In genomic region chr3:67979342-67979741, GRCh38 we compare ENCODE assay signal across 4 cellular contexts.
A peak's percentile ranks its signal among the peaks of the same experiment; 100 is the strongest.
TF ChIP-seq lines count a peak whose summit lies in the region.

No MANE protein-coding gene starts in this region.

TF ChIP-seq in HepG2, 621 proteins besides CTCF, POLR2A, EP300 and RAD21:
- TF ChIP-seq ZNF577 (CRISPR knock-in tag; IDR thresholded peaks at IDR 0.05; ENCODE audit: borderline replicate concordance, low read depth), result no peak
- no peak for TF ChIP-seq POGZ (CRISPR knock-in tag; IDR thresholded peaks at IDR 0.05)
- TF ChIP-seq MAFF (IDR thresholded peaks at IDR 0.05; ENCODE audit: low read depth, low read length), result peak; percentile 71
- TF ChIP-seq MAFK (conservative IDR thresholded peaks at IDR 0.05 in 1 of 2, IDR thresholded peaks at IDR 0.05 in 1 of 2; ENCODE audit: low read length in 2 of 2), result peak; percentile 64 to 84
- TF ChIP-seq LRRFIP1 (CRISPR knock-in tag; conservative IDR thresholded peaks at IDR 0.05), result no peak

TF ChIP-seq in A549, 52 proteins besides CTCF, POLR2A, EP300 and RAD21:
- TF ChIP-seq MAFK (IDR thresholded peaks at IDR 0.05; ENCODE audit: partially characterized antibody) (peak; percentile 52), HOXB5 (CRISPR knock-in tag; IDR thresholded peaks at IDR 0.05) (no peak)

TF ChIP-seq in IMR-90, 13 proteins besides CTCF, POLR2A, EP300 and RAD21:
- TF ChIP-seq USF2 (IDR thresholded peaks at IDR 0.05; ENCODE audit: low read depth, low read length) (no peak), MAFK (IDR thresholded peaks at IDR 0.05; ENCODE audit: low read depth, low read length) (peak; percentile 67)
TF ChIP-seq in IMR-90: peak in this region for 1.

TF ChIP-seq in H1, 55 proteins besides CTCF, POLR2A, EP300 and RAD21:
- TF ChIP-seq JUN (IDR thresholded peaks at IDR 0.05; ENCODE audit: low read depth, low read length) (no peak), CHD2 (IDR thresholded peaks at IDR 0.05; ENCODE audit: low read length) (no peak), PHF8 (conservative IDR thresholded peaks at IDR 0.05; ENCODE audit: low read depth, low read length) (no peak), SIN3A (conservative IDR thresholded peaks at IDR 0.05 in 1 of 2, IDR thresholded peaks at IDR 0.05 in 1 of 2; ENCODE audit: low read depth in 1 of 2, low read length in 2 of 2) (no peak), NRF1 (IDR thresholded peaks at IDR 0.05; ENCODE audit: low read depth, low read length) (no peak), MAFK (IDR thresholded peaks at IDR 0.05; ENCODE audit: low read depth, low read length) (peak; percentile 13; the same call in 1 of the 2 replicates), KDM4A (IDR thresholded peaks at IDR 0.05; ENCODE audit: low read depth, low read length, severe bottlenecking) (no peak)
